16 cellular contexts compared by ENCODE assay signal in the genomic region with DNA sequence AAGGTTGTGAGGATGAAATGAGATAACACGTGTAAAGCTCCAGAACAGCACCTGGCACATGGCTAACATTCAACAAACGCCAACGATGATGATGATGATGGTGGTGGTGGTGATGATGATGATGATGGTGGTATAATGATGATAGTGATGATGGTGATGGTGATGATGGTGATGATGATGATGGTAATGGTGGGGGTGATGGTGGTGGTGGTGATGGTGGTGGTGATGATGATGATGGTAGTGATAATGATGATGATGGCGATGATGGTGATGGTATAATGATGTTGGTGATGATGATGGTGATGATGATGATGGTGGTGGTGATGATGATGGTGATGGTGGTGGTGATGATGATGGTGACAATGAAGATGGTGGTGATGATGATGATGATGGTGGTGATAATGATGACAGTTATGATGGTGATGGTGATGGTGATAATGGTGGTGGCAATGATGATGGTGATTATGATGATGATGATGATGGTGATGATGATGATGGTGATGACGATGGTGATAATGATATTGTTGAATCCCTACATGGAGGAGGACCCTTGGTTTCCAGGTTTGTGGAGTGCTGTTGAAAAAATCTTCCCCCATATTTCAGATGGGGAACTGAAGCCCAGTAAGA. TPM values are rescaled to one million over a fixed set of nuclear protein-coding genes. Genes with fewer than 3 reads are reported as not detected.
A peak's percentile ranks its signal among the peaks of the same experiment; 100 is the strongest.
DNase-seq lines count a peak whose midpoint lies in the region; ATAC-seq, FAIRE-seq and TF ChIP-seq lines count a peak whose summit lies in the region.
"Had no signal": no experiment of that assay in that cellular context is flagged by ENCODE, and none has a peak within 500 bp of the region (broad histone marks: within the 10 kb centered on the region; RNA-seq: fewer than 3 reads in every experiment).

No MANE protein-coding gene starts in this region.

- intact Hi-C loops in endothelial cell of umbilical vein (cut with micrococcal nuclease): loop anchor here (2.0 to 10.0 kb wide), 2 partner anchors 686 to 820 kb away; no protein-coding TSS in a partner anchor

- H3K4me1 ChIP-seq in A549 (no peaks in the 10 kb centered on the region), MM.1S (ENCODE audit: low read length) (no peaks in the 10 kb centered on the region), endothelial cell of umbilical vein (ENCODE audit: control insufficient read depth, extremely low read depth, insufficient read depth, low read length) (no peaks in the 10 kb centered on the region)
- H3K4me1 ChIP-seq: BLaER1 treated with 17β-estradiol and CSF1 and Interleukin-3, amounts not matched to agents 10 nM and 100 nM had no signal

- CTCF ChIA-PET in A549 (lab: Yijun Ruan, JAX) (interaction anchor here (0.7 to 4.7 kb wide), 14 partner anchors 8 to 368 kb away, joined by 3 to 33 read pairs (median 4); no protein-coding TSS in a partner anchor), endothelial cell of umbilical vein (lab: Charles Lee) (interaction anchor here (0.6 to 8.5 kb wide), 11 partner anchors 118 to 366 kb away, joined by 3 to 170 read pairs (median 5); no protein-coding TSS in a partner anchor)

- TF ChIP-seq RAD21 in A549 (conservative IDR thresholded peaks at IDR 0.05 in 1 of 2, IDR thresholded peaks at IDR 0.05 in 1 of 2): no peak

- H2AFZ ChIP-seq in MM.1S (ENCODE audit: low read length) (no peak overlapping the region), endothelial cell of umbilical vein (ENCODE audit: low read depth, low read length) (no peak overlapping the region)

- H3K9me3 ChIP-seq in A549 (no peaks in the 10 kb centered on the region), MM.1S (replicated peaks; ENCODE audit: insufficient read depth, low read length) (no peaks in the 10 kb centered on the region), endothelial cell of umbilical vein (replicated peaks; ENCODE audit: control insufficient read depth, insufficient read depth, low read length) (no peaks in the 10 kb centered on the region)

- TF ChIP-seq POLR2A in A549 (IDR thresholded peaks at IDR 0.05; ENCODE audit: low read length) (no peak), GM12892 (IDR thresholded peaks at IDR 0.05; ENCODE audit: low read depth, low read length) (no peak), endothelial cell of umbilical vein (IDR thresholded peaks at IDR 0.05; ENCODE audit: low read depth, low read length) (no peak)

- no peaks in the 10 kb centered on the region for H3F3A ChIP-seq in MM.1S (ENCODE audit: insufficient read depth, low read length)

- H4K20me1 ChIP-seq in MM.1S (ENCODE audit: insufficient read depth, low read length) (no peaks in the 10 kb centered on the region), endothelial cell of umbilical vein (replicated peaks; ENCODE audit: control insufficient read depth, extremely low read depth, insufficient read depth, low read length) (no peaks in the 10 kb centered on the region)
- H4K20me1 ChIP-seq: BLaER1 treated with 17β-estradiol and CSF1 and Interleukin-3, amounts not matched to agents 10 nM and 100 nM had no signal

- no peak for TF ChIP-seq EP300 in A549 (IDR thresholded peaks at IDR 0.05)

- H3K79me2 ChIP-seq in MM.1S (ENCODE audit: low read length) (no peaks in the 10 kb centered on the region), endothelial cell of umbilical vein (ENCODE audit: control insufficient read depth, insufficient read depth, low read length) (no peaks in the 10 kb centered on the region)

- WGBS in A549 (ENCODE audit: missing lambda C conversion rate): 11% methylated on average over 5 of the region's 5 CpGs

- H3K27me3 ChIP-seq in MM.1S (replicated peaks; ENCODE audit: insufficient read depth, low read length) (no peaks in the 10 kb centered on the region), endothelial cell of umbilical vein (ENCODE audit: control insufficient read depth in 2 of 2, insufficient read depth in 2 of 2, low read length in 2 of 2) (peaks cover 11 to 18% of the 10 kb centered on the region in 2 experiments), brain microvascular endothelial cell (replicated peaks) (no peaks in the 10 kb centered on the region)
- H3K27me3 ChIP-seq: BLaER1 treated with 17β-estradiol and CSF1 and Interleukin-3, amounts not matched to agents 10 nM and 100 nM had no signal

- no peaks in the 10 kb centered on the region for H3K36me3 ChIP-seq in MM.1S (replicated peaks; ENCODE audit: insufficient read depth, low read length)
- H3K36me3 ChIP-seq in endothelial cell of umbilical vein (ENCODE audit: control insufficient read depth in 2 of 2, extremely low read depth in 1 of 2, insufficient read depth in 2 of 2, low read length in 2 of 2): no peaks in the 10 kb centered on the region
- H3K36me3 ChIP-seq in brain microvascular endothelial cell (replicated peaks): no peaks in the 10 kb centered on the region
- H3K36me3 ChIP-seq: BLaER1 treated with 17β-estradiol and CSF1 and Interleukin-3, amounts not matched to agents 10 nM and 100 nM had no signal

- dilution Hi-C loops in endothelial cell of umbilical vein (cut with MboI; ENCODE audit: extremely low pct_ligation_motif_present, low sequenced_read_pairs): no loop called here

- POLR2A ChIA-PET in A549 (lab: Yijun Ruan, JAX): no interaction called here
- POLR2A ChIA-PET in endothelial cell of umbilical vein (lab: Charles Lee): no interaction called here

- no peak for TF ChIP-seq CTCF in A549 (IDR thresholded peaks at IDR 0.05)
- no peak for TF ChIP-seq CTCF in MM.1S (IDR thresholded peaks at IDR 0.05; ENCODE audit: low read length)
- no peak for TF ChIP-seq CTCF in endothelial cell of umbilical vein (IDR thresholded peaks at IDR 0.05; ENCODE audit: extremely low read depth in 1 of 2, insufficient read depth in 1 of 2, low read depth in 1 of 2, low read length in 2 of 2)
- no peak for TF ChIP-seq CTCF in brain microvascular endothelial cell (IDR thresholded peaks at IDR 0.05; ENCODE audit: low read depth, low read length, missing control alignments)

- H3K4me2 ChIP-seq in A549 (peak overlapping the region; percentile 61), MM.1S (ENCODE audit: low read depth, low read length) (peak overlapping the region; percentile 30; the same call in 1 of the 2 replicates), endothelial cell of umbilical vein (ENCODE audit: insufficient read depth, low read length) (no peak overlapping the region)
- H3K4me2 ChIP-seq: BLaER1 treated with 17β-estradiol and CSF1 and Interleukin-3, amounts not matched to agents 10 nM and 100 nM had no signal

- ATAC-seq in A549: no peak
- ATAC-seq: T-cell had no signal

- DNase-seq in A549 (ENCODE audit: low read depth in 1 of 2, low spot score in 1 of 2) (no peak), GM12892 (ENCODE audit: insufficient read length) (no peak), MM.1S (no peak), endothelial cell of umbilical vein (ENCODE audit: low read depth, low spot score) (no peak), brain microvascular endothelial cell (no peak), HK-2 (ENCODE audit: unreplicated experiment) (no peak)
- DNase-seq in stimulated activated CD4-positive, alpha-beta T cell treated with anti-CD3 and anti-CD28 coated beads, Interleukin-1b, Interleukin-23, amount 100 ng/mL, for 48 hours: no peak
- DNase-seq: NCI-H446 treated with DMSO at 0.1 percent for 48 hours; NK-92 treated with Interleukin-12 subunit alpha and Interleukin-12 subunit beta, amount 100 ng/mL, for 24 hours had no signal

- no TSS peak for BruUV-seq in endothelial cell of umbilical vein (replicated peaks; lab: Mats Ljungman, UMichigan)

- H3K27ac ChIP-seq in A549: no peak overlapping the region
- no peak overlapping the region for H3K27ac ChIP-seq in MM.1S (ENCODE audit: low read length)
- no peak overlapping the region for H3K27ac ChIP-seq in endothelial cell of umbilical vein (ENCODE audit: insufficient read depth, low read depth, low read length)
- no peak overlapping the region for H3K27ac ChIP-seq in brain microvascular endothelial cell
- H3K27ac ChIP-seq: BLaER1 treated with 17β-estradiol and CSF1 and Interleukin-3, amounts not matched to agents 10 nM and 100 nM had no signal

- H3K9ac ChIP-seq in MM.1S (ENCODE audit: low read length) (no peak overlapping the region), endothelial cell of umbilical vein (replicated peaks; ENCODE audit: extremely low read depth, insufficient read depth, low read length) (no peak overlapping the region)
- H3K9ac ChIP-seq: BLaER1 treated with 17β-estradiol and CSF1 and Interleukin-3, amounts not matched to agents 10 nM and 100 nM had no signal

- H3K9me2 ChIP-seq in MM.1S (replicated peaks; ENCODE audit: insufficient read depth, low read length): no peaks in the 10 kb centered on the region

- H3K4me3 ChIP-seq in A549 (no peak overlapping the region), MM.1S (ENCODE audit: low read length) (no peak overlapping the region), endothelial cell of umbilical vein (replicated peaks in 1 of 3; ENCODE audit: insufficient read depth in 1 of 3, low read depth in 1 of 3, low read length in 3 of 3) (no peak overlapping the region), brain microvascular endothelial cell (ENCODE audit: low read depth, low read length) (no peak overlapping the region)
- H3K4me3 ChIP-seq: BLaER1 treated with 17β-estradiol and CSF1 and Interleukin-3, amounts not matched to agents 10 nM and 100 nM had no signal

- FAIRE-seq in A549 (lab: Jason Lieb, UNC) (no peak), GM12892 (lab: Jason Lieb, UNC) (peak; percentile 48), endothelial cell of umbilical vein (lab: Jason Lieb, UNC) (peak; percentile 12)
- FAIRE-seq: G401.6 had no signal

- H3K9me1 ChIP-seq in endothelial cell of umbilical vein (replicated peaks; ENCODE audit: control insufficient read depth, extremely low read depth, insufficient read depth, low read length): no peaks in the 10 kb centered on the region

- in situ Hi-C loops in brain microvascular endothelial cell (cut with HindIII; ENCODE audit: low pct_ligation_motif_present, low sequenced_read_pairs): no loop called here

TF ChIP-seq in endothelial cell of umbilical vein, 7 proteins besides CTCF, POLR2A, EP300 and RAD21 (continues in another document):
- TF ChIP-seq JUN (IDR thresholded peaks at IDR 0.05; ENCODE audit: borderline replicate concordance, insufficient read depth, insufficient read length, low read depth): no peak

RNA-seq across cellular contexts. Expression of gene DMRTA2, which starts 54.1 kb away (rescaled TPM):
- polyA plus RNA-seq in A549 (2011; rRNA removed) (0.03 TPM in 2 replicates), A549 (2017; fragmentation: RNase III; extraction: RNeasy Plus Mini Kit Qiagen cat#74134 plus additional on column Dnase treatment) (0.07 to 0.13 TPM (median 0.12 TPM) in 3 replicates), endothelial cell of umbilical vein (not detected in 2 replicates)
- 0.08 and 0.13 TPM in 2 replicates for polyA plus RNA-seq in A549 (2012; cell fraction: cytosol; rRNA removed)
- 0.17 and 0.28 TPM in 2 replicates for polyA plus RNA-seq in A549 (2012; cell fraction: nucleus; rRNA removed)
- not detected in 2 replicates for polyA minus RNA-seq in A549 (2011; rRNA and poly(A)+ RNA removed)
- polyA plus RNA-seq in GM12892 (2012; ENCODE audit: missing spikeins): not detected
- not detected in 2 replicates for total RNA-seq in endothelial cell of umbilical vein
- polyA plus RNA-seq in endothelial cell of umbilical vein (2011; cell fraction: cytosol; rRNA removed): not detected in 2 replicates
- not detected in 2 replicates for polyA plus RNA-seq in endothelial cell of umbilical vein (2011; cell fraction: nucleus; rRNA removed)
- polyA plus RNA-seq in endothelial cell of umbilical vein (2012): not detected in 2 replicates
- not detected in 2 replicates for polyA minus RNA-seq in endothelial cell of umbilical vein
- not detected for polyA minus RNA-seq in endothelial cell of umbilical vein (2011; cell fraction: cytosol; rRNA and poly(A)+ RNA removed)
- polyA minus RNA-seq in endothelial cell of umbilical vein (2011; cell fraction: nucleus; rRNA and poly(A)+ RNA removed): 0.14 TPM in 1 of 2 replicates, not detected in the other
- total RNA-seq: CD4-positive, alpha-beta memory T cell; PC-3; T-cell had no signal
- polyA plus RNA-seq: AG04450; CD4-positive, alpha-beta memory T cell; IgD-negative memory B cell had no signal
